Comparison of ENCODE assay signal across 8 cellular contexts in genomic region chr12:117151195-117152031, GRCh38. TPM values are rescaled to one million over a fixed set of nuclear protein-coding genes. Genes with fewer than 3 reads are reported as not detected.
DNase-seq lines count a peak whose midpoint lies in the region; ATAC-seq, FAIRE-seq and TF ChIP-seq lines count a peak whose summit lies in the region.

No MANE protein-coding gene starts in this region.

- H3K4me1 ChIP-seq in HepG2 (ENCODE audit: insufficient read depth, low read length) (peaks cover 11% of the 10 kb centered on the region), uterus (no peaks in the 10 kb centered on the region)

- in situ Hi-C loops in HepG2 (cut with HindIII; ENCODE audit: extremely low pct_ligation_motif_present, low pct_unique_long_range_greater_than_20kb): no loop called here

- H3K27me3 Mint-ChIP-seq in T-helper 2 cell treated with Interferon-gamma antibody and Interleukin-4, amounts not matched to agents 5 μg/mL and 100 μg/mL, for 36 hours (ENCODE audit: low read depth): no peaks in the 10 kb centered on the region
- H3K27me3 Mint-ChIP-seq in central memory CD8-positive, alpha-beta T cell: no peaks in the 10 kb centered on the region

- H3K4me3 ChIP-seq in HepG2 (replicated peaks in 1 of 3; ENCODE audit: insufficient read depth in 1 of 3, low read depth in 2 of 3, low read length in 3 of 3): no peak overlapping the region
- no peak overlapping the region for H3K4me3 ChIP-seq in uterus

- no peak overlapping the region for H3K9ac ChIP-seq in HepG2 (ENCODE audit: insufficient read depth, low read depth, low read length)

- H3K79me2 ChIP-seq in HepG2 (ENCODE audit: insufficient read depth, low read length): no peaks in the 10 kb centered on the region

- CTCF ChIA-PET in HepG2 (lab: Yijun Ruan, JAX; ENCODE audit: low intra/inter-chr PET ratio, low total read pairs): no interaction called here

- H2AFZ ChIP-seq in HepG2 (ENCODE audit: low read length): no peak overlapping the region

- FAIRE-seq in HepG2 (lab: Jason Lieb, UNC): peak; percentile 15

- H3K4me1 Mint-ChIP-seq in T-helper 2 cell treated with Interferon-gamma antibody and Interleukin-4, amounts not matched to agents 5 μg/mL and 100 μg/mL, for 36 hours (ENCODE audit: low read depth): peaks cover 33% of the 10 kb centered on the region
- H3K4me1 Mint-ChIP-seq in central memory CD8-positive, alpha-beta T cell: peaks cover 29% of the 10 kb centered on the region

- H3K27ac Mint-ChIP-seq in T-helper 2 cell treated with Interferon-gamma antibody and Interleukin-4, amounts not matched to agents 5 μg/mL and 100 μg/mL, for 36 hours: peak overlapping the region; percentile 80
- peak overlapping the region; percentile 58 for H3K27ac Mint-ChIP-seq in central memory CD8-positive, alpha-beta T cell (ENCODE audit: low read depth)

- BruUV-seq in HepG2 (replicated peaks; lab: Mats Ljungman, UMichigan): no TSS peak

- H3K4me3 Mint-ChIP-seq in T-helper 2 cell treated with Interferon-gamma antibody and Interleukin-4, amounts not matched to agents 5 μg/mL and 100 μg/mL, for 36 hours: no peak overlapping the region
- no peak overlapping the region for H3K4me3 Mint-ChIP-seq in central memory CD8-positive, alpha-beta T cell

- 88% methylated on average over 13 of the region's 13 CpGs for WGBS in HepG2 (ENCODE audit: low lambda C conversion rate)

- H3K36me3 ChIP-seq in HepG2 (replicated peaks in 1 of 2; ENCODE audit: control insufficient read depth in 1 of 2, insufficient read depth in 2 of 2, low read length in 2 of 2) (peaks cover 25 to 62% of the 10 kb centered on the region in 2 experiments; a peak in 4 of 5 replicates), uterus (no peaks in the 10 kb centered on the region)

- no peak for TF ChIP-seq RAD21 in HepG2 (CRISPR knock-in tag; IDR thresholded peaks at IDR 0.05)

- no peaks in the 10 kb centered on the region for H3K27me3 ChIP-seq in HepG2 (ENCODE audit: control insufficient read depth in 1 of 2, insufficient read depth in 2 of 2, low read length in 2 of 2)
- no peaks in the 10 kb centered on the region for H3K27me3 ChIP-seq in uterus

- peak; percentile 56 for TF ChIP-seq CTCF in HepG2 (CRISPR knock-in tag; IDR thresholded peaks at IDR 0.05)
- TF ChIP-seq CTCF in uterus (IDR thresholded peaks at IDR 0.05): peak; percentile 34 to 53 (median 39)

- no peaks in the 10 kb centered on the region for H3K9me3 Mint-ChIP-seq in T-helper 2 cell treated with Interferon-gamma antibody and Interleukin-4, amounts not matched to agents 5 μg/mL and 100 μg/mL, for 36 hours
- no peaks in the 10 kb centered on the region for H3K9me3 Mint-ChIP-seq in central memory CD8-positive, alpha-beta T cell

- no peak for ATAC-seq in central memory CD8-positive, alpha-beta T cell (replicated peaks; ENCODE audit: extremely low read depth, poor library complexity, severe bottlenecking)
- peak; percentile 20; the same call in 1 of the 3 replicates for ATAC-seq in HepG2
- no peak for ATAC-seq in GM18909 (IDR thresholded peaks at IDR 0.05; ENCODE audit: poor library complexity, unreplicated experiment)
- no peak for ATAC-seq in HG02759 (IDR thresholded peaks at IDR 0.05; ENCODE audit: unreplicated experiment)

- no peak overlapping the region for H3K4me2 ChIP-seq in HepG2 (ENCODE audit: low read depth, low read length)

- no peak for DNase-seq in T-helper 2 cell treated with Interferon-gamma antibody and Interleukin-4, amounts not matched to agents 5 μg/mL and 100 μg/mL, for 36 hours (ENCODE audit: low spot score)
- DNase-seq in T-helper 2 cell (no peak), NCI-H510A (lab: John Stamatoyannopoulos, UW) (peak; percentile 58), HepG2 (ENCODE audit: low spot score) (peak; percentile 39), uterus (peak; percentile 47 to 62)
- no peak for DNase-seq in central memory CD8-positive, alpha-beta T cell (ENCODE audit: low spot score in 2 of 2)

- TF ChIP-seq POLR2A in HepG2 (IDR thresholded peaks at IDR 0.05; ENCODE audit: insufficient read depth in 1 of 2, low read depth in 2 of 2, low read length in 2 of 2) (no peak), uterus (IDR thresholded peaks at IDR 0.05) (no peak)

- H3K9me3 ChIP-seq in HepG2 (ENCODE audit: low read length) (no peaks in the 10 kb centered on the region), uterus (no peaks in the 10 kb centered on the region)

- H3K36me3 Mint-ChIP-seq in T-helper 2 cell treated with Interferon-gamma antibody and Interleukin-4, amounts not matched to agents 5 μg/mL and 100 μg/mL, for 36 hours (ENCODE audit: low read depth): peaks cover 49% of the 10 kb centered on the region
- H3K36me3 Mint-ChIP-seq in central memory CD8-positive, alpha-beta T cell (ENCODE audit: insufficient read depth): peaks cover 48% of the 10 kb centered on the region

- no peak for TF ChIP-seq EP300 in HepG2 (IDR thresholded peaks at IDR 0.05; ENCODE audit: low read depth in 2 of 2, low read length in 2 of 2)
- TF ChIP-seq EP300 in HepG2 (CRISPR knock-in tag; IDR thresholded peaks at IDR 0.05; ENCODE audit: borderline replicate concordance): no peak

- intact Hi-C loops in HepG2 (cut with micrococcal nuclease; ENCODE audit: unreplicated experiment) (no loop called here), uterus (cut with DNase I; ENCODE audit: low total_unique reads) (no loop called here)

- H3K27ac ChIP-seq in HepG2 (ENCODE audit: extremely low read length, insufficient read depth, low read length) (no peak overlapping the region), uterus (no peak overlapping the region)

- POLR2A ChIA-PET in HepG2 (lab: Yijun Ruan, JAX): no interaction called here

- no peaks in the 10 kb centered on the region for H4K20me1 ChIP-seq in HepG2 (ENCODE audit: insufficient read depth, low read length)

TF ChIP-seq in HepG2, 621 proteins besides CTCF, POLR2A, EP300 and RAD21 (continues in another document):
- no peak for TF ChIP-seq CHD4 (IDR thresholded peaks at IDR 0.05; ENCODE audit: borderline replicate concordance, low read length)
- TF ChIP-seq ZNF205 (CRISPR knock-in tag; IDR thresholded peaks at IDR 0.05): no peak
- no peak for TF ChIP-seq CCAR2 (optimal IDR thresholded peaks at IDR 0.05; ENCODE audit: low read depth, low read length)
- no peak for TF ChIP-seq LBX2 (CRISPR knock-in tag; IDR thresholded peaks at IDR 0.05; ENCODE audit: borderline replicate concordance)
- TF ChIP-seq HDAC6 (IDR thresholded peaks at IDR 0.05; ENCODE audit: low read depth, low read length): no peak

RNA-seq across cellular contexts. Expression of gene FBXO21, which starts 38.9 kb away (rescaled TPM):
- 32.5 and 45.2 TPM in 2 replicates for total RNA-seq in HepG2 (2016; rRNA removed; fragmentation: Illumina TruSeq; extraction: Trizol)
- total RNA-seq in HepG2 (2016; cell fraction: cytosol; rRNA removed; fragmentation: Illumina TruSeq; extraction: Trizol; ENCODE audit: low read depth): 1.2 and 1.6 TPM in 2 replicates
- total RNA-seq in HepG2 (2016; cell fraction: insoluble cytoplasmic fraction; rRNA removed; fragmentation: Illumina TruSeq; extraction: Trizol): 29.2 and 45.9 TPM in 2 replicates
- total RNA-seq in HepG2 (2016; cell fraction: membrane; rRNA removed; fragmentation: Illumina TruSeq; extraction: Trizol): 7.6 and 9.0 TPM in 2 replicates
- 19.3 and 21.9 TPM in 2 replicates for total RNA-seq in HepG2 (2016; cell fraction: nucleus; rRNA removed; fragmentation: Illumina TruSeq; extraction: Trizol)
- polyA plus RNA-seq in HepG2 (2011; rRNA removed): 15.6 and 20.0 TPM in 2 replicates
- polyA plus RNA-seq in HepG2 (2011; cell fraction: cytosol; rRNA removed): 44.0 and 49.3 TPM in 2 replicates
- 22.4 and 32.9 TPM in 2 replicates for polyA plus RNA-seq in HepG2 (2011; cell fraction: nucleus; rRNA removed)
- 14.2 and 18.3 TPM in 2 replicates for polyA plus RNA-seq in HepG2 (2012)
- polyA plus RNA-seq in HepG2 (2016; cell fraction: cytosol; fragmentation: Illumina TruSeq; extraction: Trizol; ENCODE audit: low read depth): 0.60 and 0.85 TPM in 2 replicates
- polyA plus RNA-seq in HepG2 (2016; cell fraction: insoluble cytoplasmic fraction; fragmentation: Illumina TruSeq; extraction: Trizol; ENCODE audit: low read depth): 26.4 and 28.2 TPM in 2 replicates
- 3.0 and 3.4 TPM in 2 replicates for polyA plus RNA-seq in HepG2 (2016; cell fraction: membrane; fragmentation: Illumina TruSeq; extraction: Trizol; ENCODE audit: low read depth)
- polyA plus RNA-seq in HepG2 (2016; cell fraction: nucleus; fragmentation: Illumina TruSeq; extraction: Trizol; ENCODE audit: insufficient read depth, low read depth): 17.7 TPM in 2 replicates
- 86.0 and 120 TPM in 2 replicates for polyA minus RNA-seq in HepG2 (2011; rRNA and poly(A)+ RNA removed; ENCODE audit: low replicate concordance)
- polyA minus RNA-seq in HepG2 (2011; cell fraction: cytosol; rRNA and poly(A)+ RNA removed): 28.2 and 31.5 TPM in 2 replicates
- polyA minus RNA-seq in HepG2 (2011; cell fraction: nucleus; rRNA and poly(A)+ RNA removed): 14.8 and 21.6 TPM in 2 replicates
- total RNA-seq in uterus: 100 to 1,000 TPM in 2 of 4 donors, 10 to 100 TPM in 2; 66.2 to 152 (median 90.0) TPM

RNA-seq across cellular contexts. Expression of gene TESC, which starts 52.2 kb away (rescaled TPM):
- 90.4 and 95.7 TPM in 2 replicates for total RNA-seq in HepG2 (2016; rRNA removed; fragmentation: Illumina TruSeq; extraction: Trizol)
- 47.9 and 55.6 TPM in 2 replicates for total RNA-seq in HepG2 (2016; cell fraction: cytosol; rRNA removed; fragmentation: Illumina TruSeq; extraction: Trizol; ENCODE audit: low read depth)
- 94.6 and 101 TPM in 2 replicates for total RNA-seq in HepG2 (2016; cell fraction: insoluble cytoplasmic fraction; rRNA removed; fragmentation: Illumina TruSeq; extraction: Trizol)
- 73.3 and 75.8 TPM in 2 replicates for total RNA-seq in HepG2 (2016; cell fraction: membrane; rRNA removed; fragmentation: Illumina TruSeq; extraction: Trizol)
- total RNA-seq in HepG2 (2016; cell fraction: nucleus; rRNA removed; fragmentation: Illumina TruSeq; extraction: Trizol): 42.8 and 54.2 TPM in 2 replicates
- 181 and 193 TPM in 2 replicates for polyA plus RNA-seq in HepG2 (2011; rRNA removed)
- polyA plus RNA-seq in HepG2 (2011; cell fraction: cytosol; rRNA removed): 178 and 242 TPM in 2 replicates
- polyA plus RNA-seq in HepG2 (2011; cell fraction: nucleus; rRNA removed): 194 and 196 TPM in 2 replicates
- polyA plus RNA-seq in HepG2 (2012): 45.0 and 55.8 TPM in 2 replicates
- 46.7 and 59.9 TPM in 2 replicates for polyA plus RNA-seq in HepG2 (2016; cell fraction: cytosol; fragmentation: Illumina TruSeq; extraction: Trizol; ENCODE audit: low read depth)
- polyA plus RNA-seq in HepG2 (2016; cell fraction: insoluble cytoplasmic fraction; fragmentation: Illumina TruSeq; extraction: Trizol; ENCODE audit: low read depth): 103 and 109 TPM in 2 replicates
- 69.1 and 76.1 TPM in 2 replicates for polyA plus RNA-seq in HepG2 (2016; cell fraction: membrane; fragmentation: Illumina TruSeq; extraction: Trizol; ENCODE audit: low read depth)
- polyA plus RNA-seq in HepG2 (2016; cell fraction: nucleus; fragmentation: Illumina TruSeq; extraction: Trizol; ENCODE audit: insufficient read depth, low read depth): 80.6 and 84.9 TPM in 2 replicates
- polyA minus RNA-seq in HepG2 (2011; rRNA and poly(A)+ RNA removed; ENCODE audit: low replicate concordance): 8.2 and 120 TPM in 2 replicates
- polyA minus RNA-seq in HepG2 (2011; cell fraction: cytosol; rRNA and poly(A)+ RNA removed): 28.3 and 29.5 TPM in 2 replicates
- polyA minus RNA-seq in HepG2 (2011; cell fraction: nucleus; rRNA and poly(A)+ RNA removed): 89.0 and 92.2 TPM in 2 replicates
- 10 to 100 TPM in 1 of 4 donors, 1 to 10 TPM in 2, under 1 TPM in 1; 0.77 to 29.4 (median 8.0) TPM for total RNA-seq in uterus

Comparison
In these comparisons a context has a peak if more than half of its experiments do, and no peak if none do; other contexts are left out.
1. DNase-seq: peak in NCI-H510A (single experiment), HepG2 (single experiment) and uterus (2 of 2); none in T-helper 2 cell treated with Interferon-gamma antibody and Interleukin-4, amounts not matched to agents 5 μg/mL and 100 μg/mL, for 36 hours (single experiment), T-helper 2 cell (0 of 5) and central memory CD8-positive, alpha-beta T cell (0 of 2).